In the genomic region with DNA sequence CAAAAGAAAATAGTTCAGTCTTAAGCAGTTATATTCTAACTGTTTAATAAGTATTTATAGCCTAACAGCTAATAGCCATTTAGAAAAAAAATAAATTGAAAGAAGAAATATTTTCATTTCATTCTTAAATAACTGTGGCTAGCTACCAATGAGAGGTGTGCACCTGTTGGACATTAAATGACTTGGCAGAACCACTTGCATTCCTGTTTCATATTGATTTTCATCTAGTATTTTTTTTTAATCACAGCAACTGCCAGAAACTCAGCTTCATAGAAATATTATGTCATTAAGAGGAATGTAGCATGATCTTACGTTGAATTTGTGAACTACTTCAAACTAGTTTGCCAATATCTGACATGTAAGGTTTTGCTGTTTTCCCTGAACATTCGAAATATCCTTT, we compare ENCODE assay signal across 29 cellular contexts. TPM values are rescaled to one million over a fixed set of nuclear protein-coding genes. Genes with fewer than 3 reads are reported as not detected.
"Had no signal": no experiment of that assay in that cellular context is flagged by ENCODE, and none has a peak within 500 bp of the region (broad histone marks: within the 10 kb centered on the region; RNA-seq: fewer than 3 reads in every experiment).

No MANE protein-coding gene starts in this region.

- H3K27me3 Mint-ChIP-seq: activated CD4-positive, alpha-beta memory T cell treated with anti-CD3 and anti-CD28 coated beads for 36 hours; activated CD4-positive, alpha-beta T cell treated with anti-CD3 and anti-CD28 coated beads, Interleukin-2, amount 10 ng/mL, durations not matched to agents 7 days and 5 days; activated naive CD8-positive, alpha-beta T cell treated with anti-CD3 and anti-CD28 coated beads, Interleukin-2, amount 10 ng/mL, durations not matched to agents 7 days and 5 days had no signal

- H3K4me1 ChIP-seq: SJCRH30 had no signal

- H3K27ac ChIP-seq: adrenal gland, RWPE1, SJCRH30, VCaP had no signal

- DNase-seq: activated CD4-positive, alpha-beta memory T cell treated with anti-CD3 and anti-CD28 coated beads for 36 hours; activated CD4-positive, alpha-beta T cell treated with anti-CD3 and anti-CD28 coated beads, Interleukin-2, amount 10 ng/mL, durations not matched to agents 7 days and 5 days; activated CD4-positive, CD25-positive, alpha-beta regulatory T cell; activated CD8-positive, alpha-beta memory T cell treated with anti-CD3 and anti-CD28 coated beads for 24 hours; activated naive CD4-positive, alpha-beta T cell treated with anti-CD3 and anti-CD28 coated beads, Interleukin-2, amount 50 U/mL, for 16 hours; activated naive CD8-positive, alpha-beta T cell treated with anti-CD3 and anti-CD28 coated beads, Interleukin-2, amount 10 ng/mL, durations not matched to agents 7 days and 5 days; activated T-cell treated with anti-CD3 and anti-CD28 coated beads for 4 hours; adrenal gland; aorta; KG1; NCI-H1092; NCI-H1417 treated with DMSO at 0.1 percent for 48 hours; NCI-H1694; NCI-H2029; NCI-H2107; NCI-H2171 treated with DMSO at 0.1 percent for 48 hours; NCI-H226; NCI-H510A; NCI-H526 treated with DMSO at 0.1 percent for 48 hours; NCI-H82; OCI-M1; Right ventricle myocardium superior; SJCRH30; SK-N-SH; T-helper 1 cell had no signal

- H3K9ac ChIP-seq: SK-N-SH had no signal

- H3K27me3 ChIP-seq: adrenal gland, SJCRH30 had no signal

- H3K4me3 Mint-ChIP-seq: activated CD4-positive, alpha-beta memory T cell treated with anti-CD3 and anti-CD28 coated beads for 36 hours; activated CD4-positive, alpha-beta T cell treated with anti-CD3 and anti-CD28 coated beads, Interleukin-2, amount 10 ng/mL, durations not matched to agents 7 days and 5 days; activated naive CD8-positive, alpha-beta T cell treated with anti-CD3 and anti-CD28 coated beads, Interleukin-2, amount 10 ng/mL, durations not matched to agents 7 days and 5 days had no signal

- H3K9me3 Mint-ChIP-seq: activated CD4-positive, alpha-beta memory T cell treated with anti-CD3 and anti-CD28 coated beads for 36 hours; activated CD4-positive, alpha-beta T cell treated with anti-CD3 and anti-CD28 coated beads, Interleukin-2, amount 10 ng/mL, durations not matched to agents 7 days and 5 days; activated naive CD8-positive, alpha-beta T cell treated with anti-CD3 and anti-CD28 coated beads, Interleukin-2, amount 10 ng/mL, durations not matched to agents 7 days and 5 days had no signal

- H3K27ac Mint-ChIP-seq: activated CD4-positive, alpha-beta memory T cell treated with anti-CD3 and anti-CD28 coated beads for 36 hours; activated CD4-positive, alpha-beta T cell treated with anti-CD3 and anti-CD28 coated beads, Interleukin-2, amount 10 ng/mL, durations not matched to agents 7 days and 5 days; activated naive CD8-positive, alpha-beta T cell treated with anti-CD3 and anti-CD28 coated beads, Interleukin-2, amount 10 ng/mL, durations not matched to agents 7 days and 5 days had no signal

- H3K4me2 ChIP-seq: SK-N-SH had no signal

- H3K4me3 ChIP-seq: adrenal gland, SJCRH30 had no signal

- H3K9me3 ChIP-seq: adrenal gland, SJCRH30, SK-N-SH had no signal

- ATAC-seq: Panc1 had no signal

RNA-seq across cellular contexts. Expression of gene CFAP61, which starts 25.0 kb away (rescaled TPM):
- total RNA-seq: activated CD4-positive, alpha-beta memory T cell treated with anti-CD3 and anti-CD28 coated beads for 36 hours; activated CD4-positive, alpha-beta T cell treated with anti-CD3 and anti-CD28 coated beads, Interleukin-2, amount 10 ng/mL, durations not matched to agents 7 days and 5 days; activated naive CD8-positive, alpha-beta T cell treated with anti-CD3 and anti-CD28 coated beads, Interleukin-2, amount 10 ng/mL, durations not matched to agents 7 days and 5 days; T-helper 2 cell treated with Interferon-gamma antibody and Interleukin-4, amounts not matched to agents 100 ng/mL and 5 ng/mL, for 36 hours had no signal
